In genomic region chr6:116046272-116046671, GRCh38 we compare ENCODE assay signal across 2 cellular contexts. TPM values are rescaled to one million over a fixed set of nuclear protein-coding genes. Genes with fewer than 3 reads are reported as not detected.
"Had no signal": no experiment of that assay in that cellular context is flagged by ENCODE, and none has a peak within 500 bp of the region (broad histone marks: within the 10 kb centered on the region; RNA-seq: fewer than 3 reads in every experiment).

No MANE protein-coding gene starts in this region.

RNA-seq across cellular contexts. Expression of gene FRK, which starts 14.4 kb away (rescaled TPM):
- total RNA-seq: activated naive CD4-positive, alpha-beta T cell treated with anti-CD3 and anti-CD28 coated beads for 36 hours; activated T-helper 1 cell treated with anti-CD3 and anti-CD28 coated beads, Interleukin-12 subunit alpha, Interleukin-12 subunit beta, Interleukin-2, Interleukin-4 antibody, amounts not matched to agents 30 ng/mL and 10 ng/mL and 1 ng/mL, durations not matched to agents 14 hours and 24 hours and 36 hours had no signal
